ENCODE assay signal across 16 cellular contexts in genomic region chr11:96179905-96180304, GRCh38.
DNase-seq lines count a peak whose midpoint lies in the region; ATAC-seq and TF ChIP-seq lines count a peak whose summit lies in the region.
"Had no signal": no experiment of that assay in that cellular context is flagged by ENCODE, and none has a peak within 500 bp of the region (broad histone marks: within the 10 kb centered on the region; RNA-seq: fewer than 3 reads in every experiment).

No MANE protein-coding gene starts in this region.

- intact Hi-C loops in breast epithelium (cut with DNase I; ENCODE audit: low total_unique reads) (no loop called here), MCF 10A (cut with micrococcal nuclease) (no loop called here), body of pancreas (cut with DNase I) (no loop called here)

- ATAC-seq in HG02852 (IDR thresholded peaks at IDR 0.05; ENCODE audit: unreplicated experiment) (peak; percentile 48), GM19397 (IDR thresholded peaks at IDR 0.05; ENCODE audit: unreplicated experiment) (no peak), body of pancreas (no peak)
- ATAC-seq in activated naive CD8-positive, alpha-beta T cell treated with anti-CD3 and anti-CD28 coated beads, Interleukin-2, amount 50 U/mL, for 24 hours: no peak
- ATAC-seq in stimulated activated naive B cell treated with anti-CD40 and anti-IgM and Interleukin-4, amounts not matched to agents 10 μg/mL and 1 μg/mL and 100 μg/mL, for 72 hours (replicated peaks): peak in 1 of 2 donors; percentile 46
- ATAC-seq: Right ventricle myocardium inferior had no signal

- no peaks in the 10 kb centered on the region for H3K9me3 Mint-ChIP-seq in MCF 10A (ENCODE audit: unreplicated experiment)
- no peaks in the 10 kb centered on the region for H3K9me3 Mint-ChIP-seq in activated naive CD8-positive, alpha-beta T cell treated with anti-CD3 and anti-CD28 coated beads, Interleukin-2, amount 50 U/mL, for 24 hours
- no peaks in the 10 kb centered on the region for H3K9me3 Mint-ChIP-seq in stimulated activated naive B cell treated with anti-CD40 and anti-IgM and Interleukin-4, amounts not matched to agents 10 μg/mL and 1 μg/mL and 100 μg/mL, for 72 hours
- H3K9me3 Mint-ChIP-seq: CD8-positive, alpha-beta memory T cell had no signal

- no peak for TF ChIP-seq POLR2A in breast epithelium (IDR thresholded peaks at IDR 0.05)
- no peak for TF ChIP-seq POLR2A in body of pancreas (IDR thresholded peaks at IDR 0.05)

- H3K27me3 ChIP-seq in breast epithelium (no peaks in the 10 kb centered on the region), body of pancreas (no peaks in the 10 kb centered on the region)
- H3K27me3 ChIP-seq: MG63 had no signal

- H3K4me1 ChIP-seq in breast epithelium (peaks cover 0 to 3% of the 10 kb centered on the region in 2 donors), body of pancreas (no peaks in the 10 kb centered on the region)

- POLR2A ChIA-PET in MCF 10A (lab: Yijun Ruan, JAX): no interaction called here

- DNase-seq in breast epithelium (ENCODE audit: low spot score in 2 of 2) (no peak), MCF 10A (ENCODE audit: unreplicated experiment) (no peak), body of pancreas (no peak), retina (no peak)
- no peak for DNase-seq in activated naive CD8-positive, alpha-beta T cell treated with anti-CD3 and anti-CD28 coated beads, Interleukin-2, amount 50 U/mL, for 24 hours
- no peak for DNase-seq in stimulated activated naive B cell treated with anti-CD40 and anti-IgM and Interleukin-4, amounts not matched to agents 10 μg/mL and 1 μg/mL and 100 μg/mL, for 72 hours
- DNase-seq: activated CD4-positive, CD25-positive, alpha-beta regulatory T cell; activated naive CD4-positive, alpha-beta T cell treated with anti-CD3 and anti-CD28 coated beads, Interleukin-2, amount 50 U/mL, for 16 hours; CD8-positive, alpha-beta memory T cell; head of caudate nucleus; MG63; NCI-H2227 treated with DMSO at 0.1 percent for 48 hours; T-helper 2 cell had no signal

- no peak overlapping the region for H3K4me3 Mint-ChIP-seq in MCF 10A (ENCODE audit: unreplicated experiment)
- no peak overlapping the region for H3K4me3 Mint-ChIP-seq in activated naive CD8-positive, alpha-beta T cell treated with anti-CD3 and anti-CD28 coated beads, Interleukin-2, amount 50 U/mL, for 24 hours
- no peak overlapping the region for H3K4me3 Mint-ChIP-seq in stimulated activated naive B cell treated with anti-CD40 and anti-IgM and Interleukin-4, amounts not matched to agents 10 μg/mL and 1 μg/mL and 100 μg/mL, for 72 hours
- H3K4me3 Mint-ChIP-seq: CD8-positive, alpha-beta memory T cell had no signal

- 61 to 75% methylated on average over 4 of the region's 4 CpGs for WGBS in body of pancreas, 2 donors

- peak overlapping the region; percentile 33 to 59 for H3K27ac ChIP-seq in breast epithelium
- no peak overlapping the region for H3K27ac ChIP-seq in body of pancreas

- no peaks in the 10 kb centered on the region for H3K36me3 ChIP-seq in breast epithelium
- no peaks in the 10 kb centered on the region for H3K36me3 ChIP-seq in body of pancreas (replicated peaks in 1 of 2; ENCODE audit: insufficient read depth in 1 of 2, low read depth in 2 of 2)
- H3K36me3 ChIP-seq: MG63 had no signal

- no peak for TF ChIP-seq CTCF in breast epithelium (IDR thresholded peaks at IDR 0.05)
- no peak for TF ChIP-seq CTCF in MCF 10A (IDR thresholded peaks at IDR 0.05; ENCODE audit: unreplicated experiment)
- TF ChIP-seq CTCF in body of pancreas (IDR thresholded peaks at IDR 0.05): no peak

- CTCF ChIA-PET in MCF 10A (lab: Yijun Ruan, JAX): no interaction called here

- peaks cover 13% of the 10 kb centered on the region for H3K4me1 Mint-ChIP-seq in MCF 10A (ENCODE audit: insufficient read depth, unreplicated experiment)
- H3K4me1 Mint-ChIP-seq in activated naive CD8-positive, alpha-beta T cell treated with anti-CD3 and anti-CD28 coated beads, Interleukin-2, amount 50 U/mL, for 24 hours: peaks cover 55% of the 10 kb centered on the region
- peaks cover 24 to 48% of the 10 kb centered on the region in 2 donors for H3K4me1 Mint-ChIP-seq in stimulated activated naive B cell treated with anti-CD40 and anti-IgM and Interleukin-4, amounts not matched to agents 10 μg/mL and 1 μg/mL and 100 μg/mL, for 72 hours

- H3K4me3 ChIP-seq in breast epithelium (no peak overlapping the region), body of pancreas (no peak overlapping the region)
- H3K4me3 ChIP-seq: MG63 had no signal

- no peaks in the 10 kb centered on the region for H3K36me3 Mint-ChIP-seq in MCF 10A (ENCODE audit: insufficient read depth, unreplicated experiment)
- H3K36me3 Mint-ChIP-seq in activated naive CD8-positive, alpha-beta T cell treated with anti-CD3 and anti-CD28 coated beads, Interleukin-2, amount 50 U/mL, for 24 hours (ENCODE audit: low read depth): peaks cover 25% of the 10 kb centered on the region
- H3K36me3 Mint-ChIP-seq in stimulated activated naive B cell treated with anti-CD40 and anti-IgM and Interleukin-4, amounts not matched to agents 10 μg/mL and 1 μg/mL and 100 μg/mL, for 72 hours: peaks cover 21 to 32% of the 10 kb centered on the region in 2 donors

- no TSS peak for BruUV-seq in MCF 10A (replicated peaks; lab: Mats Ljungman, UMichigan)

- H3K27me3 Mint-ChIP-seq in MCF 10A (ENCODE audit: insufficient read depth, unreplicated experiment): no peaks in the 10 kb centered on the region
- no peaks in the 10 kb centered on the region for H3K27me3 Mint-ChIP-seq in activated naive CD8-positive, alpha-beta T cell treated with anti-CD3 and anti-CD28 coated beads, Interleukin-2, amount 50 U/mL, for 24 hours
- H3K27me3 Mint-ChIP-seq in stimulated activated naive B cell treated with anti-CD40 and anti-IgM and Interleukin-4, amounts not matched to agents 10 μg/mL and 1 μg/mL and 100 μg/mL, for 72 hours: no peaks in the 10 kb centered on the region
- H3K27me3 Mint-ChIP-seq: CD8-positive, alpha-beta memory T cell had no signal

- H3K27ac Mint-ChIP-seq in MCF 10A (ENCODE audit: low read depth, unreplicated experiment): no peak overlapping the region
- H3K27ac Mint-ChIP-seq in activated naive CD8-positive, alpha-beta T cell treated with anti-CD3 and anti-CD28 coated beads, Interleukin-2, amount 50 U/mL, for 24 hours: peak overlapping the region; percentile 41
- H3K27ac Mint-ChIP-seq in stimulated activated naive B cell treated with anti-CD40 and anti-IgM and Interleukin-4, amounts not matched to agents 10 μg/mL and 1 μg/mL and 100 μg/mL, for 72 hours: peak overlapping the region; percentile 79

- H3K9me3 ChIP-seq in breast epithelium: no peaks in the 10 kb centered on the region
- no peaks in the 10 kb centered on the region for H3K9me3 ChIP-seq in body of pancreas
- H3K9me3 ChIP-seq: MG63 had no signal

Comparison
In these comparisons a context has a peak if more than half of its experiments do, and no peak if none do; other contexts are left out.
1. H3K27ac ChIP-seq: peak in breast epithelium (2 of 2); none in body of pancreas (0 of 4).